Comparison of ENCODE assay signal across 21 cellular contexts in genomic region chr1:117679299-117679698, GRCh38.
DNase-seq lines count a peak whose midpoint lies in the region; ATAC-seq and TF ChIP-seq lines count a peak whose summit lies in the region.
"Had no signal": no experiment of that assay in that cellular context is flagged by ENCODE, and none has a peak within 500 bp of the region (broad histone marks: within the 10 kb centered on the region; RNA-seq: fewer than 3 reads in every experiment).

No MANE protein-coding gene starts in this region.

- H3K9me3 ChIP-seq in heart left ventricle (no peaks in the 10 kb centered on the region), stomach smooth muscle (ENCODE audit: control insufficient read depth in 2 of 2, low read length in 2 of 2) (no peaks in the 10 kb centered on the region)
- H3K9me3 ChIP-seq: HAP-1, SJCRH30 had no signal

- H3K36me3 ChIP-seq in heart left ventricle, result no peaks in the 10 kb centered on the region
- no peaks in the 10 kb centered on the region for H3K36me3 ChIP-seq in stomach smooth muscle (ENCODE audit: control insufficient read depth in 2 of 2, insufficient read depth in 2 of 2, low read length in 2 of 2)
- H3K36me3 ChIP-seq: HAP-1, SJCRH30 had no signal

- H3K27ac ChIP-seq in heart left ventricle (peak overlapping the region in 10 of 12 donors; percentile 65 to 93 (median 84)), VCaP (peak overlapping the region; percentile 61), stomach smooth muscle (ENCODE audit: low read length) (peak overlapping the region; percentile 66)
- H3K27ac ChIP-seq: SJCRH30 had no signal

- H3K9ac ChIP-seq in stomach smooth muscle (ENCODE audit: low read length in 2 of 2), result no peak overlapping the region

- H3K4me3 ChIP-seq in heart left ventricle (no peak overlapping the region), stomach smooth muscle (ENCODE audit: low read length in 2 of 2) (no peak overlapping the region)
- H3K4me3 ChIP-seq: GM23338, HAP-1, SJCRH30 had no signal

- 39 to 61% (median 47%) methylated on average over 3 of the region's 3 CpGs for WGBS in heart left ventricle, 4 donors

- DNase-seq in heart left ventricle, result no peak
- no peak for DNase-seq in Right ventricle myocardium superior
- DNase-seq in islet precursor cell, result peak; percentile 4
- no peak for DNase-seq in NCI-H187 (lab: John Stamatoyannopoulos, UW)
- no peak for DNase-seq in NCI-H1105 (lab: John Stamatoyannopoulos, UW)
- DNase-seq: Calu3, DMS79 treated with DMSO at 0.1 percent for 48 hours, GF-D8, HFFc6, NCI-H1048, NCI-H1436 treated with DMSO at 0.1 percent for 48 hours, NCI-H1930, NCI-H2107, NCI-H446, NCI-H524 treated with DMSO at 0.1 percent for 48 hours, NCI-H774, SJCRH30 had no signal

- intact Hi-C loops in heart left ventricle (cut with DNase I), result loop anchor here in 4 of 10 donors (10.0 kb wide), 2 partner anchors 76 to 144 kb away; no protein-coding TSS in a partner anchor
- intact Hi-C loops in Right ventricle myocardium superior (cut with DNase I), result loop anchor here (10.0 kb wide), 1 partner anchor 76 kb away; no protein-coding TSS in a partner anchor

- no peak for TF ChIP-seq CTCF in heart left ventricle (IDR thresholded peaks at IDR 0.05)
- no peak for TF ChIP-seq CTCF in VCaP (conservative IDR thresholded peaks at IDR 0.05)

- H3K4me1 ChIP-seq in heart left ventricle (peaks cover 3 to 80% (median 22%) of the 10 kb centered on the region in 12 donors), stomach smooth muscle (ENCODE audit: control insufficient read depth, insufficient read depth, low read length) (peaks cover 49% of the 10 kb centered on the region)
- H3K4me1 ChIP-seq: HAP-1 had no signal

- TF ChIP-seq POLR2A in heart left ventricle (IDR thresholded peaks at IDR 0.05), result no peak

- H3K27me3 ChIP-seq in heart left ventricle (no peaks in the 10 kb centered on the region), stomach smooth muscle (ENCODE audit: control insufficient read depth in 1 of 2, insufficient read depth in 2 of 2, low read length in 2 of 2) (no peaks in the 10 kb centered on the region)
- H3K27me3 ChIP-seq: SJCRH30 had no signal

- ATAC-seq in heart left ventricle (no peak), Right ventricle myocardium superior (ENCODE audit: poor library complexity) (no peak)
- ATAC-seq: GM23338 had no signal
